Comparison of ENCODE assay signal across 10 cellular contexts in the genomic region with DNA sequence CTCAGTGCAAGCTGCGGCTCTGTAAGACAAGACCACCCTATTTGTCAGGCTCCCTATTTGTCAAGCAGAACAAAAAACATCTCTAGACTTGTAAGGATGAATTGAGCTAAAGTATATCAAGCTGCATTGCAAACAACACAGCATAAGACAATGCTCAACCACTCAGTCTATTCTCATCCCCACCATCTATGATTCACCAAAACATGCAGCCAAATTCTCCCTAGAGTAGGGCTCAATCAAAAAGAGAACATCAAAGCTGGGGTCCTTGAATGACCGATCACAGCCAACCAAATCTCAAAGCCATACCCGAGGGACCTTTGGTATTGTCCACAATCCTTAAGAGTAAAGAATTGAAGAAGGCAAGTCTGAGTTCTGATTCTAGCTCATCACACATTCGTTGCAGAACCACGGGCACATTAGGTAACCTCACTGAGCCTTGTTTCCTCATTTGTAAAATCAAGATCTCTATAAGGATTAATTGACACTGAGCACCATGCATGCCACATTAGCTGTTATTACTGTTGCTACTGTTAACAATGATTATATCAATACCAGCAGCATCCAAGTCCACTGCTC. TPM values are rescaled to one million over a fixed set of nuclear protein-coding genes. Genes with fewer than 3 reads are reported as not detected.
DNase-seq lines count a peak whose midpoint lies in the region; ATAC-seq and TF ChIP-seq lines count a peak whose summit lies in the region.
"Had no signal": no experiment of that assay in that cellular context is flagged by ENCODE, and none has a peak within 500 bp of the region (broad histone marks: within the 10 kb centered on the region; RNA-seq: fewer than 3 reads in every experiment).

No MANE protein-coding gene starts in this region.

- H3K27me3 ChIP-seq in SJSA1 (replicated peaks): no peaks in the 10 kb centered on the region

- H3K4me3 Mint-ChIP-seq in nephron: peak overlapping the region in 1 of 3 experiments; percentile 5

- peak overlapping the region; percentile 66 to 76 (median 73) for H3K27ac Mint-ChIP-seq in nephron

- ATAC-seq in GM18870 (IDR thresholded peaks at IDR 0.05; ENCODE audit: unreplicated experiment) (peak; percentile 9), HG02588 (IDR thresholded peaks at IDR 0.05; ENCODE audit: unreplicated experiment) (peak; percentile 20), GM19397 (IDR thresholded peaks at IDR 0.05; ENCODE audit: unreplicated experiment) (no peak)

- peaks cover 1% of the 10 kb centered on the region for H3K9me3 Mint-ChIP-seq in nephron

- H3K4me1 Mint-ChIP-seq in nephron: peaks cover 42% of the 10 kb centered on the region

- no peaks in the 10 kb centered on the region for H3K27me3 Mint-ChIP-seq in nephron (ENCODE audit: low read depth)

- H3K9me3 ChIP-seq in SJSA1 (replicated peaks): no peaks in the 10 kb centered on the region

- H3K36me3 ChIP-seq in SJSA1: peaks cover 3% of the 10 kb centered on the region

- H3K4me1 ChIP-seq in SJSA1 (replicated peaks): peaks cover 67% of the 10 kb centered on the region

- H3K4me3 ChIP-seq in SJSA1: no peak overlapping the region

- TF ChIP-seq CTCF in nephron (IDR thresholded peaks at IDR 0.05; ENCODE audit: unreplicated experiment in 3 of 3): no peak

- H3K27ac ChIP-seq in SJSA1: peak overlapping the region; percentile 87; the same call in 1 of the 2 replicates

- H3K36me3 Mint-ChIP-seq in nephron (ENCODE audit: low read depth): peaks cover 2% of the 10 kb centered on the region

- DNase-seq in SJSA1 (ENCODE audit: low read depth in 1 of 2, low spot score in 2 of 2) (peak in 1 of 2 experiments; percentile 29), AG08395 (ENCODE audit: low spot score) (no peak)
- DNase-seq in stimulated activated CD4-positive, alpha-beta T cell treated with anti-CD3 and anti-CD28 coated beads, Interleukin-1b, Interleukin-23, amount 100 ng/mL, for 48 hours: no peak
- no peak for DNase-seq in stimulated activated naive CD4-positive, alpha-beta T cell (lab: John Stamatoyannopoulos, UW)
- DNase-seq: activated CD4-positive, alpha-beta T cell treated with anti-CD3 and anti-CD28 coated beads for 1 hour; nucleus accumbens had no signal

RNA-seq across cellular contexts. Expression of a gene that starts 31.2 kb away (rescaled TPM):
- total RNA-seq in SJSA1 (2014; rRNA removed; shearing (Covaris generic)): 54.3 and 56.5 TPM in 2 replicates
